Comparison of ENCODE assay signal across 12 cellular contexts in the genomic region with DNA sequence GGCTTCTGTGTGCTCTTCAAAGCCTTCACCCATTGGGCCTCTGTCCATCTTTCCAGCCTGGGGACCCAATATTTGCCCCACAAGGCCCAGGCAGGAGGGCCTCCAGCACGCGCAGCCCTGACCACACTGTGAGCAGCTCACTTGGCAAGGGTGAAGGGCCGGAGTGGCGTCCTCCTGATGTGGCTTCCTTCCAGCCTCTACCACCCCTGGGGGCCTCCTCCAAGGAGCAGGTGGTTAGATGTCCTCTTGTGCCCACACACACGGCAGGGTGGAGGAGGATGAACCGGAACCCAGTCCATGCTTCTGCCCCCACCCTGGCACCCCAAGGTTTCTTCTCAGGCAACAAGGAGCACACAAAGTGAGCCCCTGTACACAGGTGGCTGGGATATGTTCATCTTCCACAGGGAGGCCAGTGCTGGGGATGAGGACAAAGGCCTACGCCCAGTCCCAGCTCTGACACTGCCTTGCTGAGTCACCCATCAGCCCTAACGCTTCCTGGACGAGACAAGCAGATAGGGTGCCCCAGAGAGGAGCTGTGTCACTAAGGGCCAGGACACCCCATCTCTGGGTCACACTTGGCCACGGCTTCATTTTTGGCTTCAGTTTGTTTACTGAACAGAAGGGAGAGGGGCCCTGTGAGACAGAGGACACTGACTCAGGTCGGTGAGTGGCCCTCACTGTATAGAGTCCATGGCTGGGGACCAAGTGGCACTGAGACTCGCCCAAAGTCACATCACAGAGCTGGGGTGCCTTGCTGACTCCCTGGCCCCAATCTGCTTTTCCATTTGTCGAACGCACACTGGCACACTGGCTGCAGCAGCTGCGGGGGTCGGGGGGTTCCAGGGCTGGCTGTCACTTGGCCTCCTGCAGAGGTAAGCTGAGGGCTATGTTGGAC. TPM values are rescaled to one million over a fixed set of nuclear protein-coding genes. Genes with fewer than 3 reads are reported as not detected.
DNase-seq lines count a peak whose midpoint lies in the region; ATAC-seq, FAIRE-seq and TF ChIP-seq lines count a peak whose summit lies in the region.
"Had no signal": no experiment of that assay in that cellular context is flagged by ENCODE, and none has a peak within 500 bp of the region (broad histone marks: within the 10 kb centered on the region; RNA-seq: fewer than 3 reads in every experiment).

No MANE protein-coding gene starts in this region.

- H3K27me3 ChIP-seq in bronchial epithelial cell (ENCODE audit: control insufficient read depth, insufficient read depth, low read length) (no peaks in the 10 kb centered on the region), gastrocnemius medialis (no peaks in the 10 kb centered on the region)

- peak; percentile 45 to 49 for ATAC-seq in gastrocnemius medialis

- intact Hi-C loops in gastrocnemius medialis (cut with DNase I; ENCODE audit: low total_unique reads) = loop anchor here (5.0 kb wide), 2 partner anchors 72 to 87 kb away; partner anchors contain the start of genes RPL10 and TAFAZZIN

- H3K4me1 ChIP-seq in gastrocnemius medialis = peaks cover 17 to 31% of the 10 kb centered on the region in 2 donors

- H3K4me3 ChIP-seq in bronchial epithelial cell (ENCODE audit: low read depth, low read length) (no peak overlapping the region), gastrocnemius medialis (no peak overlapping the region)

- peak; percentile 25 for DNase-seq in activated CD4-positive, CD25-positive, alpha-beta regulatory T cell treated with anti-CD3 and anti-CD28 coated beads, Interleukin-2, amount 50 U/mL, for 72 hours
- DNase-seq in activated CD4-positive, CD25-positive, alpha-beta regulatory T cell (lab: John Stamatoyannopoulos, UW) = no peak
- DNase-seq in NCI-H460 (ENCODE audit: extremely low read depth, low read depth) = peak; percentile 67
- DNase-seq in bronchial epithelial cell (ENCODE audit: low read depth) = peak; percentile 29
- peak; percentile 14 to 52 for DNase-seq in gastrocnemius medialis
- DNase-seq in H54 (ENCODE audit: insufficient read length, low spot score) = no peak
- no peak for DNase-seq in medulla oblongata (ENCODE audit: extremely low spot score)
- DNase-seq in NCI-H2196 (lab: John Stamatoyannopoulos, UW; ENCODE audit: unreplicated experiment) = no peak
- DNase-seq: KG1; left cardiac atrium; NCI-H748 treated with DMSO at 0.1 percent for 48 hours; stimulated activated CD8-positive, alpha-beta memory T cell treated with anti-CD3 and anti-CD28 coated beads, Interleukin-4, amount 100 ng/mL, for 48 hours had no signal

- no peaks in the 10 kb centered on the region for H3K9me3 ChIP-seq in gastrocnemius medialis

- in situ Hi-C loops in gastrocnemius medialis (cut with MboI; ENCODE audit: low sequenced_read_pairs in 4 of 4) = no loop called here

- FAIRE-seq in bronchial epithelial cell (lab: Jason Lieb, UNC) (no peak), H54 (lab: Jason Lieb, UNC) (no peak)

- TF ChIP-seq CTCF in bronchial epithelial cell (IDR thresholded peaks at IDR 0.05; ENCODE audit: insufficient read depth, low read length, severe bottlenecking) (no peak), gastrocnemius medialis (IDR thresholded peaks at IDR 0.05 in 4 of 5, conservative IDR thresholded peaks at IDR 0.05 in 1 of 5) (no peak)

- peaks cover 8% of the 10 kb centered on the region for H3K36me3 ChIP-seq in bronchial epithelial cell (ENCODE audit: control insufficient read depth, insufficient read depth, low read length)
- H3K36me3 ChIP-seq in gastrocnemius medialis = no peaks in the 10 kb centered on the region

- H3K27ac ChIP-seq in gastrocnemius medialis = peak overlapping the region; percentile 81 to 91 (median 85)

- TF ChIP-seq POLR2A in gastrocnemius medialis (IDR thresholded peaks at IDR 0.05) = no peak
- no peak for TF ChIP-seq POLR2A in H54 (IDR thresholded peaks at IDR 0.05; ENCODE audit: low read depth, low read length)

RNA-seq across cellular contexts. Expression of gene UBL4A, which starts 1.9 kb away (rescaled TPM):
- total RNA-seq in NCI-H460 (2014; rRNA removed; shearing (Covaris generic)) = 93.2 and 97.7 TPM in 2 replicates
- 85.7 and 98.5 TPM in 2 replicates for polyA plus RNA-seq in NCI-H460 (2014; cell fraction: nucleus; rRNA removed)
- total RNA-seq in bronchial epithelial cell (36.6 and 59.2 TPM in 2 replicates), gastrocnemius medialis (100 to 1,000 TPM in 1 of 4 donors, 10 to 100 TPM in 3; 54.6 to 116 (median 79.8) TPM)

RNA-seq across cellular contexts. Expression of gene LAGE3, which starts 5.4 kb away (rescaled TPM):
- 35.4 and 45.5 TPM in 2 replicates for total RNA-seq in NCI-H460 (2014; rRNA removed; shearing (Covaris generic))
- 83.8 and 126 TPM in 2 replicates for polyA plus RNA-seq in NCI-H460 (2014; cell fraction: nucleus; rRNA removed)
- 7.2 and 14.7 TPM in 2 replicates for total RNA-seq in bronchial epithelial cell
- total RNA-seq in gastrocnemius medialis = 10 to 100 TPM; 26.0 to 72.5 (median 29.3) TPM

RNA-seq across cellular contexts. Expression of gene SLC10A3, which starts 5.9 kb away (rescaled TPM):
- 27.9 and 34.8 TPM in 2 replicates for total RNA-seq in NCI-H460 (2014; rRNA removed; shearing (Covaris generic))
- polyA plus RNA-seq in NCI-H460 (2014; cell fraction: nucleus; rRNA removed) = 46.3 and 57.3 TPM in 2 replicates
- total RNA-seq in bronchial epithelial cell (7.4 and 13.4 TPM in 2 replicates), gastrocnemius medialis (10 to 100 TPM; 11.8 to 33.3 (median 21.0) TPM)

RNA-seq across cellular contexts. Expression of gene PLXNA3, which starts 26.4 kb away (rescaled TPM):
- 6.5 and 7.1 TPM in 2 replicates for total RNA-seq in NCI-H460 (2014; rRNA removed; shearing (Covaris generic))
- polyA plus RNA-seq in NCI-H460 (2014; cell fraction: nucleus; rRNA removed) = 4.5 and 56.8 TPM in 2 replicates
- total RNA-seq in bronchial epithelial cell = 6.1 and 8.7 TPM in 2 replicates
- total RNA-seq in gastrocnemius medialis = 10 to 100 TPM in 1 of 4 donors, 1 to 10 TPM in 3; 1.2 to 10.7 (median 2.8) TPM

RNA-seq across cellular contexts. Expression of gene FAM3A, which starts 31.5 kb away (rescaled TPM):
- 42.1 and 44.3 TPM in 2 replicates for total RNA-seq in NCI-H460 (2014; rRNA removed; shearing (Covaris generic))
- polyA plus RNA-seq in NCI-H460 (2014; cell fraction: nucleus; rRNA removed) = 86.2 and 101 TPM in 2 replicates
- total RNA-seq in bronchial epithelial cell = 33.2 and 36.6 TPM in 2 replicates
- 10 to 100 TPM; 28.3 to 44.5 (median 37.8) TPM for total RNA-seq in gastrocnemius medialis

Comparison
In these comparisons a context has a peak if more than half of its experiments do, and no peak if none do; other contexts are left out.
1. DNase-seq: peak in activated CD4-positive, CD25-positive, alpha-beta regulatory T cell treated with anti-CD3 and anti-CD28 coated beads, Interleukin-2, amount 50 U/mL, for 72 hours (single experiment), NCI-H460 (single experiment), bronchial epithelial cell (single experiment) and gastrocnemius medialis (2 of 2); none in activated CD4-positive, CD25-positive, alpha-beta regulatory T cell (0 of 4), H54 (single experiment), medulla oblongata (single experiment) and NCI-H2196 (single experiment).